23 cellular contexts compared by ENCODE assay signal in genomic region chr6:64445038-64445437, GRCh38.
DNase-seq lines count a peak whose midpoint lies in the region; ATAC-seq, FAIRE-seq and TF ChIP-seq lines count a peak whose summit lies in the region.
"Had no signal": no experiment of that assay in that cellular context is flagged by ENCODE, and none has a peak within 500 bp of the region (broad histone marks: within the 10 kb centered on the region; RNA-seq: fewer than 3 reads in every experiment).

No MANE protein-coding gene starts in this region.

- no peak for DNase-seq in A549 (ENCODE audit: low read depth in 1 of 2, low spot score in 1 of 2)
- no peak for DNase-seq in K562 (ENCODE audit: extremely low read depth in 1 of 4, low spot score in 3 of 4)
- no peak for DNase-seq in frontal cortex (ENCODE audit: low spot score in 2 of 2)
- no peak for DNase-seq in stimulated activated CD4-positive, alpha-beta T cell treated with anti-CD3 and anti-CD28 coated beads, Interleukin-4, amount 100 ng/mL, for 24 hours
- no peak for DNase-seq in aorta
- no peak for DNase-seq in mammary epithelial cell
- DNase-seq: 8988T; AML-193; CD4-positive, alpha-beta memory T cell; CD8-positive, alpha-beta memory T cell; COR-L47; DMS 273 treated with DMSO at 0.1 percent for 48 hours; DMS153; DMS53; DMS79; DND-41; EL; GF-D8 had no signal

- H3K27me3 ChIP-seq in K562 (ENCODE audit: control insufficient read depth in 2 of 2, insufficient read depth in 2 of 2, low read length in 2 of 2) (no peaks in the 10 kb centered on the region), aorta (ENCODE audit: control insufficient read depth in 1 of 2, insufficient read depth in 2 of 2, low read length in 1 of 2) (no peaks in the 10 kb centered on the region), mammary epithelial cell (ENCODE audit: insufficient read depth, low read length) (no peaks in the 10 kb centered on the region)
- H3K27me3 ChIP-seq: BLaER1 treated with 17β-estradiol and CSF1 and Interleukin-3, amounts not matched to agents 10 nM and 100 nM had no signal

- TF ChIP-seq POLR2A in A549 (IDR thresholded peaks at IDR 0.05; ENCODE audit: low read length) = no peak
- TF ChIP-seq POLR2A in K562 (conservative IDR thresholded peaks at IDR 0.05) = no peak

- no peak overlapping the region for H2AFZ ChIP-seq in K562 (ENCODE audit: low read depth, low read length)
- no peak overlapping the region for H2AFZ ChIP-seq in mammary epithelial cell (ENCODE audit: low read depth, low read length)

- no peaks in the 10 kb centered on the region for H3K9me3 ChIP-seq in A549
- no peaks in the 10 kb centered on the region for H3K9me3 ChIP-seq in K562 (replicated peaks; ENCODE audit: control insufficient read depth, insufficient read depth, low read depth, low read length)
- peaks cover 3% of the 10 kb centered on the region for H3K9me3 ChIP-seq in aorta (ENCODE audit: control insufficient read depth, low read length)
- no peaks in the 10 kb centered on the region for H3K9me3 ChIP-seq in mammary epithelial cell (replicated peaks; ENCODE audit: insufficient read depth, low read length)

- intact Hi-C loops in K562 (cut with micrococcal nuclease) (no loop called here), aorta (cut with DNase I) (no loop called here), mammary epithelial cell (cut with micrococcal nuclease) (no loop called here)

- WGBS in A549 (ENCODE audit: missing lambda C conversion rate) = 0% methylated on average over 1 of the region's 1 CpG
- 6% methylated on average over 1 of the region's 1 CpG for WGBS in K562 (ENCODE audit: insufficient coverage, low coverage, missing lambda C conversion rate)
- WGBS in aorta, 2 donors = 40 to 43% methylated on average over 1 of the region's 1 CpG
- 0% methylated on average over 1 of the region's 1 CpG for WGBS in mammary epithelial cell (ENCODE audit: low coverage, missing lambda C conversion rate)

- CTCF ChIA-PET in A549 (lab: Yijun Ruan, JAX) = no interaction called here
- CTCF ChIA-PET in K562 (lab: Yijun Ruan, JAX; ENCODE audit: low intra/inter-chr PET ratio) = no interaction called here
- CTCF ChIA-PET in mammary epithelial cell (lab: Charles Lee; ENCODE audit: low non-redundant PET) = no interaction called here

- TF ChIP-seq CTCF in A549 (IDR thresholded peaks at IDR 0.05) = no peak
- no peak for TF ChIP-seq CTCF in K562 (IDR thresholded peaks at IDR 0.05 in 2 of 3, conservative IDR thresholded peaks at IDR 0.05 in 1 of 3; ENCODE audit: insufficient read depth in 2 of 3, low read depth in 1 of 3, low read length in 3 of 3)
- TF ChIP-seq CTCF in mammary epithelial cell (conservative IDR thresholded peaks at IDR 0.05 in 1 of 2, IDR thresholded peaks at IDR 0.05 in 1 of 2; ENCODE audit: extremely low read depth in 1 of 2, insufficient read depth in 1 of 2, low read depth in 1 of 2, low read length in 2 of 2) = no peak

- no peak overlapping the region for H3K4me3 ChIP-seq in A549
- H3K4me3 ChIP-seq in K562 = no peak overlapping the region
- H3K4me3 ChIP-seq in aorta (ENCODE audit: low read length in 2 of 2) = no peak overlapping the region
- no peak overlapping the region for H3K4me3 ChIP-seq in mammary epithelial cell (replicated peaks in 1 of 3; ENCODE audit: insufficient read depth in 1 of 3, low read depth in 2 of 3, low read length in 3 of 3)
- H3K4me3 ChIP-seq: BLaER1 treated with 17β-estradiol and CSF1 and Interleukin-3, amounts not matched to agents 10 nM and 100 nM had no signal

- dilution Hi-C loops in mammary epithelial cell (cut with HindIII; ENCODE audit: low sequenced_read_pairs) = no loop called here

- H3K27ac ChIP-seq in A549 (no peak overlapping the region), K562 (ENCODE audit: extremely low read depth, low read depth, low read length) (no peak overlapping the region), aorta (ENCODE audit: low read depth in 1 of 2, low read length in 2 of 2) (no peak overlapping the region), mammary epithelial cell (ENCODE audit: insufficient read depth, low read depth, low read length) (no peak overlapping the region)
- H3K27ac ChIP-seq: BLaER1 treated with 17β-estradiol and CSF1 and Interleukin-3, amounts not matched to agents 10 nM and 100 nM; C4-2B had no signal

- H3K4me1 ChIP-seq in A549 = no peaks in the 10 kb centered on the region
- H3K4me1 ChIP-seq in K562 (replicated peaks in 1 of 2; ENCODE audit: control insufficient read depth in 2 of 2, insufficient read depth in 2 of 2, low read length in 2 of 2) = no peaks in the 10 kb centered on the region
- H3K4me1 ChIP-seq in aorta (ENCODE audit: control insufficient read depth in 1 of 2, insufficient read depth in 2 of 2, low read length in 2 of 2) = no peaks in the 10 kb centered on the region
- H3K4me1 ChIP-seq in mammary epithelial cell (ENCODE audit: insufficient read depth, low read length) = no peaks in the 10 kb centered on the region
- H3K4me1 ChIP-seq: BLaER1 treated with 17β-estradiol and CSF1 and Interleukin-3, amounts not matched to agents 10 nM and 100 nM had no signal

- H3K4me2 ChIP-seq in A549 (no peak overlapping the region), K562 (ENCODE audit: insufficient read depth, low read length) (no peak overlapping the region), mammary epithelial cell (ENCODE audit: insufficient read depth, low read depth, low read length) (no peak overlapping the region)
- H3K4me2 ChIP-seq: BLaER1 treated with 17β-estradiol and CSF1 and Interleukin-3, amounts not matched to agents 10 nM and 100 nM had no signal

- no peak overlapping the region for H3K9ac ChIP-seq in K562 (ENCODE audit: insufficient read depth in 1 of 2, low read depth in 2 of 2, low read length in 2 of 2)
- H3K9ac ChIP-seq in mammary epithelial cell (ENCODE audit: insufficient read depth, low read length) = no peak overlapping the region
- H3K9ac ChIP-seq: BLaER1 treated with 17β-estradiol and CSF1 and Interleukin-3, amounts not matched to agents 10 nM and 100 nM had no signal

- no peaks in the 10 kb centered on the region for H3K36me3 ChIP-seq in K562 (ENCODE audit: control insufficient read depth, insufficient read depth, low read length)
- H3K36me3 ChIP-seq in aorta (ENCODE audit: control insufficient read depth in 1 of 2, insufficient read depth in 2 of 2, low read length in 1 of 2) = no peaks in the 10 kb centered on the region
- H3K36me3 ChIP-seq in mammary epithelial cell (ENCODE audit: insufficient read depth, low read length) = no peaks in the 10 kb centered on the region
- H3K36me3 ChIP-seq: BLaER1 treated with 17β-estradiol and CSF1 and Interleukin-3, amounts not matched to agents 10 nM and 100 nM had no signal

- H3K79me2 ChIP-seq in K562 (ENCODE audit: control insufficient read depth, insufficient read depth, low read length) (no peaks in the 10 kb centered on the region), mammary epithelial cell (ENCODE audit: insufficient read depth, low read length) (no peaks in the 10 kb centered on the region)

- FAIRE-seq in A549 (lab: Jason Lieb, UNC) (no peak), G401.6 (lab: Jason Lieb, UNC) (peak; percentile 40), K562 (lab: Jason Lieb, UNC) (no peak), frontal cortex (lab: Jason Lieb, UNC) (peak; percentile 26)
- FAIRE-seq: GM12891, GM19239 had no signal

- BruUV-seq in K562 (replicated peaks; lab: Mats Ljungman, UMichigan) (no TSS peak), mammary epithelial cell (replicated peaks; lab: Mats Ljungman, UMichigan) (no TSS peak)

- ATAC-seq in A549 (no peak), K562 (no peak), aorta (ENCODE audit: low FRiP score) (no peak)

- TF ChIP-seq RAD21 in A549 (conservative IDR thresholded peaks at IDR 0.05 in 1 of 2, IDR thresholded peaks at IDR 0.05 in 1 of 2) (no peak), K562 (CRISPR knock-in tag; conservative IDR thresholded peaks at IDR 0.05 in 1 of 2, IDR thresholded peaks at IDR 0.05 in 1 of 2) (no peak)

- in situ Hi-C loops in K562 (cut with MboI) (no loop called here), mammary epithelial cell (cut with MboI; ENCODE audit: low sequenced_read_pairs in 2 of 2) (no loop called here)

- H4K20me1 ChIP-seq in K562 (replicated peaks; ENCODE audit: control insufficient read depth, insufficient read depth, low read length) (no peaks in the 10 kb centered on the region), mammary epithelial cell (ENCODE audit: insufficient read depth, low read length) (no peaks in the 10 kb centered on the region)
- H4K20me1 ChIP-seq: BLaER1 treated with 17β-estradiol and CSF1 and Interleukin-3, amounts not matched to agents 10 nM and 100 nM had no signal

- H3K9me1 ChIP-seq in K562 (ENCODE audit: control insufficient read depth, insufficient read depth, low read length) = no peaks in the 10 kb centered on the region

- POLR2A ChIA-PET in A549 (lab: Yijun Ruan, JAX) (no interaction called here), K562 (lab: Yijun Ruan, JAX) (no interaction called here)

- TF ChIP-seq EP300 in A549 (IDR thresholded peaks at IDR 0.05) (no peak), K562 (IDR thresholded peaks at IDR 0.05; ENCODE audit: low read length) (no peak)

TF ChIP-seq in A549, 52 proteins besides CTCF, POLR2A, EP300 and RAD21:
- TF ChIP-seq TP53 (CRISPR knock-in tag; IDR thresholded peaks at IDR 0.05) (no peak), MAFK (IDR thresholded peaks at IDR 0.05; ENCODE audit: partially characterized antibody) (peak; percentile 35), RNF2 (IDR thresholded peaks at IDR 0.05; ENCODE audit: borderline replicate concordance, low read depth) (no peak)

TF ChIP-seq in K562, 482 proteins besides CTCF, POLR2A, EP300 and RAD21 (continues in another document):
- TF ChIP-seq, protein P1, sequence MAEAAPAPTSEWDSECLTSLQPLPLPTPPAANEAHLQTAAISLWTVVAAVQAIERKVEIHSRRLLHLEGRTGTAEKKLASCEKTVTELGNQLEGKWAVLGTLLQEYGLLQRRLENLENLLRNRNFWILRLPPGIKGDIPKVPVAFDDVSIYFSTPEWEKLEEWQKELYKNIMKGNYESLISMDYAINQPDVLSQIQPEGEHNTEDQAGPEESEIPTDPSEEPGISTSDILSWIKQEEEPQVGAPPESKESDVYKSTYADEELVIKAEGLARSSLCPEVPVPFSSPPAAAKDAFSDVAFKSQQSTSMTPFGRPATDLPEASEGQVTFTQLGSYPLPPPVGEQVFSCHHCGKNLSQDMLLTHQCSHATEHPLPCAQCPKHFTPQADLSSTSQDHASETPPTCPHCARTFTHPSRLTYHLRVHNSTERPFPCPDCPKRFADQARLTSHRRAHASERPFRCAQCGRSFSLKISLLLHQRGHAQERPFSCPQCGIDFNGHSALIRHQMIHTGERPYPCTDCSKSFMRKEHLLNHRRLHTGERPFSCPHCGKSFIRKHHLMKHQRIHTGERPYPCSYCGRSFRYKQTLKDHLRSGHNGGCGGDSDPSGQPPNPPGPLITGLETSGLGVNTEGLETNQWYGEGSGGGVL (CRISPR knock-in tag; IDR thresholded peaks at IDR 0.05) = no peak
- TF ChIP-seq ZNF124 (CRISPR knock-in tag; IDR thresholded peaks at IDR 0.05) (no peak), MBD2 (IDR thresholded peaks at IDR 0.05; ENCODE audit: borderline replicate concordance, low read depth) (no peak), MAFK (IDR thresholded peaks at IDR 0.05; ENCODE audit: low read length) (peak; percentile 72; the same call in 1 of the 2 replicates), ZNF586 (CRISPR knock-in tag; conservative IDR thresholded peaks at IDR 0.05) (no peak), ZFP30 (CRISPR knock-in tag; IDR thresholded peaks at IDR 0.05; ENCODE audit: borderline replicate concordance) (no peak), MAFF (IDR thresholded peaks at IDR 0.05; ENCODE audit: low read length) (peak; percentile 57; the same call in 1 of the 2 replicates)

Comparison
In these comparisons a context has a peak if more than half of its experiments do, and no peak if none do; other contexts are left out.
1. Of the 35 proteins assayed by ChIP-seq in both K562 and A549: peak only in K562: none; only in A549: none; in both: MAFK; in neither: 34.